Comparison of ENCODE assay signal across 1 cellular context in the genomic region with DNA sequence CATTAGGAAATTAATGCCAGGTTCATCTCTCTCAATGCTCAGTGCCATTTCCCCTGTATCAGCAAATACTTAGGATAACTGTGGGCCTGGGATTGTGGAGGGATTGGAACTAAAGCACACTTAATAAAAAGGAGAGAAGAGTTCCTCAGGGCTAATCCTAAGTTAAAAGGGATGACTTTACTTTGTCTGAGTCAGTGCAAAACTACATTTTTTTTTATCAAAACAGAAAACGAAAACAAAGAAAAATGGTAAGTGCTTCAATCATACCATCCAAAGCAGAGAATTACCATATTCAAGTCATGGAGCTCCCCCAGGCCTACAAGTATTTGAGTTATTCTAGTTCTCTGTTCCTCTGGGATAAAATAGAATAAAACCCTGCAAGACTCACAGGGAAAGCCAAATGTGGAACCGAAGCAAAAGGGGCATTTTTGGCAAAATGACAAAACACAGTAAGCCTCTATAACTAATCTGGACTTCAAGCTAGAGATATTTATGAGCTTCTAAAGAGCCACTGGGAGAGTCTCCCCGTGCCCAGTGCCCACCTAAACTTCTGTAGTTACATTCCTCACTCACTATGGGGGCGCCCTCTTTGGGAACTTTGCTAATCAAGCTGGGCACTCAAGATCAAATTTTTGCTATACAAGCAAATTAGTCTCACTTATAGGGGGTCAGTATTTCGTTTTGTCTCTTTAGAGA.
TF ChIP-seq lines count a peak whose summit lies in the region.

No MANE protein-coding gene starts in this region.

TF ChIP-seq in GM23338, 12 proteins besides CTCF, POLR2A, EP300 and RAD21 (continued from another document):
- TF ChIP-seq, protein P1, sequence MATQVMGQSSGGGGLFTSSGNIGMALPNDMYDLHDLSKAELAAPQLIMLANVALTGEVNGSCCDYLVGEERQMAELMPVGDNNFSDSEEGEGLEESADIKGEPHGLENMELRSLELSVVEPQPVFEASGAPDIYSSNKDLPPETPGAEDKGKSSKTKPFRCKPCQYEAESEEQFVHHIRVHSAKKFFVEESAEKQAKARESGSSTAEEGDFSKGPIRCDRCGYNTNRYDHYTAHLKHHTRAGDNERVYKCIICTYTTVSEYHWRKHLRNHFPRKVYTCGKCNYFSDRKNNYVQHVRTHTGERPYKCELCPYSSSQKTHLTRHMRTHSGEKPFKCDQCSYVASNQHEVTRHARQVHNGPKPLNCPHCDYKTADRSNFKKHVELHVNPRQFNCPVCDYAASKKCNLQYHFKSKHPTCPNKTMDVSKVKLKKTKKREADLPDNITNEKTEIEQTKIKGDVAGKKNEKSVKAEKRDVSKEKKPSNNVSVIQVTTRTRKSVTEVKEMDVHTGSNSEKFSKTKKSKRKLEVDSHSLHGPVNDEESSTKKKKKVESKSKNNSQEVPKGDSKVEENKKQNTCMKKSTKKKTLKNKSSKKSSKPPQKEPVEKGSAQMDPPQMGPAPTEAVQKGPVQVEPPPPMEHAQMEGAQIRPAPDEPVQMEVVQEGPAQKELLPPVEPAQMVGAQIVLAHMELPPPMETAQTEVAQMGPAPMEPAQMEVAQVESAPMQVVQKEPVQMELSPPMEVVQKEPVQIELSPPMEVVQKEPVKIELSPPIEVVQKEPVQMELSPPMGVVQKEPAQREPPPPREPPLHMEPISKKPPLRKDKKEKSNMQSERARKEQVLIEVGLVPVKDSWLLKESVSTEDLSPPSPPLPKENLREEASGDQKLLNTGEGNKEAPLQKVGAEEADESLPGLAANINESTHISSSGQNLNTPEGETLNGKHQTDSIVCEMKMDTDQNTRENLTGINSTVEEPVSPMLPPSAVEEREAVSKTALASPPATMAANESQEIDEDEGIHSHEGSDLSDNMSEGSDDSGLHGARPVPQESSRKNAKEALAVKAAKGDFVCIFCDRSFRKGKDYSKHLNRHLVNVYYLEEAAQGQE (IDR thresholded peaks at IDR 0.05; ENCODE audit: unreplicated experiment): no peak
